25 cellular contexts compared by ENCODE assay signal in genomic region chr17:4972752-4973151, GRCh38. TPM values are rescaled to one million over a fixed set of nuclear protein-coding genes. Genes with fewer than 3 reads are reported as not detected.
DNase-seq lines count a peak whose midpoint lies in the region; ATAC-seq and TF ChIP-seq lines count a peak whose summit lies in the region.
"Had no signal": no experiment of that assay in that cellular context is flagged by ENCODE, and none has a peak within 500 bp of the region (broad histone marks: within the 10 kb centered on the region; RNA-seq: fewer than 3 reads in every experiment).

No MANE protein-coding gene starts in this region.

- no peaks in the 10 kb centered on the region for H3K36me3 ChIP-seq in Caco-2 (ENCODE audit: control insufficient read depth, insufficient read depth, low read length)
- peaks cover 6% of the 10 kb centered on the region for H3K36me3 ChIP-seq in H7 (replicated peaks; ENCODE audit: control insufficient read depth, insufficient read depth, low read length)
- no peaks in the 10 kb centered on the region for H3K36me3 ChIP-seq in neural progenitor cell

- H3K4me2 ChIP-seq in neural progenitor cell = no peak overlapping the region

- H2AFZ ChIP-seq in neural progenitor cell (replicated peaks) = no peak overlapping the region

- no peak overlapping the region for H3K9ac ChIP-seq in neural progenitor cell

- no TSS peak for BruUV-seq in Caco-2 (replicated peaks; lab: Mats Ljungman, UMichigan)

- H3K27ac ChIP-seq in neural progenitor cell = no peak overlapping the region
- H3K27ac ChIP-seq: body of pancreas, pancreas, Peyer's patch, thyroid gland had no signal

- H3K9me3 Mint-ChIP-seq in Caco-2 (ENCODE audit: unreplicated experiment) (no peaks in the 10 kb centered on the region), neural progenitor cell (no peaks in the 10 kb centered on the region)
- H3K9me3 Mint-ChIP-seq in effector memory CD8-positive, alpha-beta T cell = no peaks in the 10 kb centered on the region
- H3K9me3 Mint-ChIP-seq: activated T-helper 17 cell treated with anti-CD3 and anti-CD28 coated beads, Interleukin-2, amount 50 U/mL, for 72 hours; CD8-positive, alpha-beta T cell; T-helper 1 cell treated with Interleukin-12 subunit alpha and Interleukin-12 subunit beta and Interleukin-4 antibody, amounts not matched to agents 30 μg/mL and 1 μg/mL, for 36 hours had no signal

- H3K27me3 Mint-ChIP-seq in Caco-2 (ENCODE audit: insufficient read depth, unreplicated experiment) (no peaks in the 10 kb centered on the region), neural progenitor cell (ENCODE audit: insufficient read depth, low read depth) (peaks cover 4% of the 10 kb centered on the region)
- H3K27me3 Mint-ChIP-seq in effector memory CD8-positive, alpha-beta T cell = no peaks in the 10 kb centered on the region
- H3K27me3 Mint-ChIP-seq: activated CD8-positive, alpha-beta memory T cell treated with anti-CD3 and anti-CD28 coated beads, Interleukin-2, amount 10 ng/mL, durations not matched to agents 7 days and 5 days; activated T-helper 17 cell treated with anti-CD3 and anti-CD28 coated beads, Interleukin-2, amount 50 U/mL, for 72 hours had no signal

- H3K4me1 ChIP-seq in Caco-2 = peaks cover 4% of the 10 kb centered on the region; the same call in 1 of the 2 replicates
- H3K4me1 ChIP-seq in neural progenitor cell = peaks cover 8% of the 10 kb centered on the region

- peaks cover 40% of the 10 kb centered on the region for H4K20me1 ChIP-seq in neural progenitor cell (ENCODE audit: low read depth)

- POLR2A ChIA-PET in Caco-2 (lab: Charles Lee) = no interaction called here

- H3K9me3 ChIP-seq in Caco-2 (no peaks in the 10 kb centered on the region), neural progenitor cell (ENCODE audit: low read depth) (no peaks in the 10 kb centered on the region)
- H3K9me3 ChIP-seq: body of pancreas, pancreas, Peyer's patch, thyroid gland had no signal

- H3K27ac Mint-ChIP-seq in Caco-2 (ENCODE audit: unreplicated experiment) = peak overlapping the region; percentile 66
- H3K27ac Mint-ChIP-seq in effector memory CD8-positive, alpha-beta T cell = peak overlapping the region; percentile 76
- H3K27ac Mint-ChIP-seq in neural progenitor cell = peak overlapping the region; percentile 93
- H3K27ac Mint-ChIP-seq: activated CD8-positive, alpha-beta memory T cell treated with anti-CD3 and anti-CD28 coated beads, Interleukin-2, amount 10 ng/mL, durations not matched to agents 7 days and 5 days; CD8-positive, alpha-beta T cell; T-helper 1 cell treated with Interleukin-12 subunit alpha and Interleukin-12 subunit beta and Interleukin-4 antibody, amounts not matched to agents 30 μg/mL and 1 μg/mL, for 36 hours had no signal

- H3K27me3 ChIP-seq in Caco-2 (replicated peaks; ENCODE audit: control insufficient read depth, insufficient read depth, low read length) (no peaks in the 10 kb centered on the region), H7 (ENCODE audit: control insufficient read depth, insufficient read depth, low read length) (peaks cover 25% of the 10 kb centered on the region; the same call in 1 of the 2 replicates), neural progenitor cell (peaks cover 42% of the 10 kb centered on the region)
- H3K27me3 ChIP-seq: body of pancreas, pancreas, Peyer's patch, thyroid gland had no signal

- DNase-seq in Caco-2 = no peak
- peak; percentile 83 for DNase-seq in H7
- no peak for DNase-seq in effector memory CD8-positive, alpha-beta T cell
- DNase-seq in neural progenitor cell (ENCODE audit: low spot score) = no peak
- DNase-seq in dermis blood vessel endothelial cell = no peak
- DNase-seq in stimulated activated naive CD4-positive, alpha-beta T cell treated with Interleukin-2 at 50 U/mL for 16 hours (lab: John Stamatoyannopoulos, UW) = no peak
- DNase-seq in GF-D8 (lab: John Stamatoyannopoulos, UW) = no peak
- DNase-seq: activated CD4-positive, alpha-beta T cell treated with anti-CD3 and anti-CD28 coated beads for 4 hours; activated CD8-positive, alpha-beta memory T cell treated with anti-CD3 and anti-CD28 coated beads, Interleukin-2, amount 10 ng/mL, durations not matched to agents 7 days and 5 days; body of pancreas; CD8-positive, alpha-beta T cell; GDM1; HCEC 1CT; hippocampal formation; MM.1S; NCI-H1417 treated with DMSO at 0.1 percent for 48 hours; NCI-H2107; NK-92 treated with Interleukin-12 subunit alpha and Interleukin-12 subunit beta, amount 100 ng/mL, for 24 hours; pancreas; Peyer's patch; thyroid gland had no signal

- intact Hi-C loops in Caco-2 (cut with micrococcal nuclease; ENCODE audit: unreplicated experiment) = no loop called here

- no peak for ATAC-seq in effector memory CD8-positive, alpha-beta T cell (replicated peaks)
- ATAC-seq: activated CD8-positive, alpha-beta memory T cell treated with anti-CD3 and anti-CD28 coated beads, Interleukin-2, amount 10 ng/mL, durations not matched to agents 7 days and 5 days; activated T-helper 17 cell treated with anti-CD3 and anti-CD28 coated beads, Interleukin-2, amount 50 U/mL, for 72 hours; body of pancreas; CD8-positive, alpha-beta T cell; pancreas had no signal

- peaks cover 23% of the 10 kb centered on the region for H3F3A ChIP-seq in neural progenitor cell (ENCODE audit: low read depth)

- H3K4me3 ChIP-seq in Caco-2 (ENCODE audit: low read depth, low read length) = no peak overlapping the region
- H3K4me3 ChIP-seq in H7 (ENCODE audit: insufficient read depth, low read depth, low read length) = no peak overlapping the region
- H3K4me3 ChIP-seq in neural progenitor cell = no peak overlapping the region
- H3K4me3 ChIP-seq: body of pancreas, lung, pancreas, Peyer's patch, thyroid gland had no signal

- no peak for TF ChIP-seq CTCF in Caco-2 (IDR thresholded peaks at IDR 0.05; ENCODE audit: insufficient read depth in 1 of 2, low read depth in 1 of 2, low read length in 1 of 2, severe bottlenecking in 1 of 2, unreplicated experiment in 1 of 2)
- no peak for TF ChIP-seq CTCF in neural progenitor cell (IDR thresholded peaks at IDR 0.05)

- peak overlapping the region; percentile 49 for H3K4me3 Mint-ChIP-seq in Caco-2 (ENCODE audit: unreplicated experiment)
- peak overlapping the region in 1 of 2 donors; percentile 12 for H3K4me3 Mint-ChIP-seq in effector memory CD8-positive, alpha-beta T cell
- no peak overlapping the region for H3K4me3 Mint-ChIP-seq in neural progenitor cell
- H3K4me3 Mint-ChIP-seq: activated CD8-positive, alpha-beta memory T cell treated with anti-CD3 and anti-CD28 coated beads, Interleukin-2, amount 10 ng/mL, durations not matched to agents 7 days and 5 days; activated T-helper 17 cell treated with anti-CD3 and anti-CD28 coated beads, Interleukin-2, amount 50 U/mL, for 72 hours; CD8-positive, alpha-beta T cell; T-helper 1 cell treated with Interleukin-12 subunit alpha and Interleukin-12 subunit beta and Interleukin-4 antibody, amounts not matched to agents 30 μg/mL and 1 μg/mL, for 36 hours had no signal

- H3K4me1 Mint-ChIP-seq in Caco-2 (ENCODE audit: low read depth, unreplicated experiment) (peaks cover 9% of the 10 kb centered on the region), neural progenitor cell (peaks cover 22% of the 10 kb centered on the region)
- peaks cover 7% of the 10 kb centered on the region in 2 donors for H3K4me1 Mint-ChIP-seq in effector memory CD8-positive, alpha-beta T cell (ENCODE audit: low read depth in 2 of 2)

- CTCF ChIA-PET in Caco-2 (lab: Charles Lee) = no interaction called here

- H3K36me3 Mint-ChIP-seq in Caco-2 (ENCODE audit: insufficient read depth, unreplicated experiment) (peaks cover 37% of the 10 kb centered on the region), neural progenitor cell (peaks cover 11% of the 10 kb centered on the region)
- H3K36me3 Mint-ChIP-seq in effector memory CD8-positive, alpha-beta T cell (ENCODE audit: insufficient read depth) = peaks cover 30% of the 10 kb centered on the region

- peaks cover 18% of the 10 kb centered on the region for H3K79me2 ChIP-seq in neural progenitor cell (ENCODE audit: low read depth)

RNA-seq across cellular contexts. Expression of gene SPAG7, which starts 5.1 kb away (rescaled TPM):
- total RNA-seq in Caco-2 (2022) (20.5 and 23.1 TPM in 2 replicates), neural progenitor cell (ENCODE audit: low replicate concordance) (79.7 and 97.6 TPM in 2 replicates), dermis blood vessel endothelial cell (57.5 and 64.1 TPM in 2 replicates)
- 103 and 105 TPM in 2 replicates for total RNA-seq in H7 (2014; rRNA removed; shearing (Covaris generic))

RNA-seq across cellular contexts. Expression of gene CAMTA2, which starts 14.7 kb away (rescaled TPM):
- 16.2 and 18.8 TPM in 2 replicates for total RNA-seq in Caco-2 (2022)
- total RNA-seq in H7 (2014; rRNA removed; shearing (Covaris generic)) = 1.6 and 3.8 TPM in 2 replicates
- 0.34 and 1.8 TPM in 2 replicates for total RNA-seq in neural progenitor cell (ENCODE audit: low replicate concordance)
- 4.9 and 11.4 TPM in 2 replicates for total RNA-seq in dermis blood vessel endothelial cell

RNA-seq across cellular contexts. Expression of gene ENO3, which starts 21.8 kb away (rescaled TPM):
- total RNA-seq in Caco-2 (2022) (8.1 and 10.6 TPM in 2 replicates), neural progenitor cell (ENCODE audit: low replicate concordance) (20.8 and 24.5 TPM in 2 replicates), dermis blood vessel endothelial cell (3.3 and 7.0 TPM in 2 replicates)
- 24.2 and 25.7 TPM in 2 replicates for total RNA-seq in H7 (2014; rRNA removed; shearing (Covaris generic))

RNA-seq across cellular contexts. Expression of gene PFN1, which starts 24.4 kb away (rescaled TPM):
- total RNA-seq in Caco-2 (2022) (367 and 416 TPM in 2 replicates), neural progenitor cell (ENCODE audit: low replicate concordance) (203 and 458 TPM in 2 replicates), dermis blood vessel endothelial cell (298 and 729 TPM in 2 replicates)
- total RNA-seq in H7 (2014; rRNA removed; shearing (Covaris generic)) = 1,296 and 1,480 TPM in 2 replicates

RNA-seq across cellular contexts. Expression of gene INCA1, which starts 24.6 kb away (rescaled TPM):
- total RNA-seq in Caco-2 (2022) (0.64 and 1.4 TPM in 2 replicates), neural progenitor cell (ENCODE audit: low replicate concordance) (0.28 and 0.52 TPM in 2 replicates), dermis blood vessel endothelial cell (0.33 and 0.34 TPM in 2 replicates)
- 0.42 and 0.63 TPM in 2 replicates for total RNA-seq in H7 (2014; rRNA removed; shearing (Covaris generic))
- total RNA-seq: NCI-H460 had no signal
